8 cellular contexts compared by ENCODE assay signal in genomic region chr13:113724780-113725315, GRCh38. TPM values are rescaled to one million over a fixed set of nuclear protein-coding genes. Genes with fewer than 3 reads are reported as not detected.
DNase-seq lines count a peak whose midpoint lies in the region; ATAC-seq and TF ChIP-seq lines count a peak whose summit lies in the region.

No MANE protein-coding gene starts in this region.

- H3K36me3 ChIP-seq in heart left ventricle (no peaks in the 10 kb centered on the region), prostate gland (no peaks in the 10 kb centered on the region), upper lobe of right lung (no peaks in the 10 kb centered on the region)

- no peaks in the 10 kb centered on the region for H3K4me1 Mint-ChIP-seq in activated naive CD8-positive, alpha-beta T cell treated with anti-CD3 and anti-CD28 coated beads, Interleukin-2, amount 10 ng/mL, durations not matched to agents 7 days and 5 days

- POLR2A ChIA-PET in activated naive CD8-positive, alpha-beta T cell treated with anti-CD3 and anti-CD28 coated beads, Interleukin-2, amount 10 ng/mL, durations not matched to agents 7 days and 5 days (lab: Charles Lee): no interaction called here

- H3K27ac Mint-ChIP-seq in activated naive CD8-positive, alpha-beta T cell treated with anti-CD3 and anti-CD28 coated beads, Interleukin-2, amount 10 ng/mL, durations not matched to agents 7 days and 5 days: peak overlapping the region; percentile 72

- no peaks in the 10 kb centered on the region for H3K27me3 ChIP-seq in heart left ventricle
- peaks cover 3% of the 10 kb centered on the region for H3K27me3 ChIP-seq in prostate gland (replicated peaks; ENCODE audit: insufficient read depth)
- H3K27me3 ChIP-seq in upper lobe of right lung: no peaks in the 10 kb centered on the region

- TF ChIP-seq POLR2A in heart left ventricle (IDR thresholded peaks at IDR 0.05) (peak in 1 of 2 donors; percentile 36), prostate gland (IDR thresholded peaks at IDR 0.05) (no peak)

- H3K4me3 ChIP-seq in heart left ventricle (peak overlapping the region; percentile 2 to 75 (median 53)), prostate gland (peak overlapping the region; percentile 21 to 43), upper lobe of right lung (peak overlapping the region; percentile 48)

- peak overlapping the region; percentile 73 for H3K4me3 Mint-ChIP-seq in activated naive CD8-positive, alpha-beta T cell treated with anti-CD3 and anti-CD28 coated beads, Interleukin-2, amount 10 ng/mL, durations not matched to agents 7 days and 5 days

- TF ChIP-seq CTCF in heart left ventricle (IDR thresholded peaks at IDR 0.05): peak; percentile 76 to 91 (median 82)
- peak; percentile 64 to 91 (median 80) for TF ChIP-seq CTCF in prostate gland (IDR thresholded peaks at IDR 0.05)
- TF ChIP-seq CTCF in upper lobe of right lung (IDR thresholded peaks at IDR 0.05): peak; percentile 82

- H3K27ac ChIP-seq in heart left ventricle: peak overlapping the region in 11 of 12 donors; percentile 44 to 90 (median 82)
- peak overlapping the region in 1 of 2 donors; percentile 28 for H3K27ac ChIP-seq in prostate gland
- H3K27ac ChIP-seq in upper lobe of right lung: no peak overlapping the region

- ATAC-seq in GM19452 (IDR thresholded peaks at IDR 0.05; ENCODE audit: unreplicated experiment) (peak; percentile 80), heart left ventricle (peak; percentile 87 to 94 (median 90)), upper lobe of right lung (peak; percentile 97)
- ATAC-seq in activated naive CD8-positive, alpha-beta T cell treated with anti-CD3 and anti-CD28 coated beads, Interleukin-2, amount 10 ng/mL, durations not matched to agents 7 days and 5 days (ENCODE audit: low read depth): peak; percentile 95

- no peaks in the 10 kb centered on the region for H3K36me3 Mint-ChIP-seq in activated naive CD8-positive, alpha-beta T cell treated with anti-CD3 and anti-CD28 coated beads, Interleukin-2, amount 10 ng/mL, durations not matched to agents 7 days and 5 days

- no peaks in the 10 kb centered on the region for H3K9me3 Mint-ChIP-seq in activated naive CD8-positive, alpha-beta T cell treated with anti-CD3 and anti-CD28 coated beads, Interleukin-2, amount 10 ng/mL, durations not matched to agents 7 days and 5 days

- peaks cover 0 to 33% (median 4%) of the 10 kb centered on the region in 12 donors for H3K4me1 ChIP-seq in heart left ventricle
- H3K4me1 ChIP-seq in prostate gland (replicated peaks): no peaks in the 10 kb centered on the region
- H3K4me1 ChIP-seq in upper lobe of right lung: peaks cover 9% of the 10 kb centered on the region

- peak in 12 of 14 donors; percentile 22 to 90 (median 67) for DNase-seq in C1 segment of cervical spinal cord (lab: John Stamatoyannopoulos, UW)
- peak; percentile 47 for DNase-seq in HT-29 (ENCODE audit: low spot score)
- DNase-seq in SK-N-DZ (ENCODE audit: low spot score): peak; percentile 73
- DNase-seq in activated naive CD8-positive, alpha-beta T cell treated with anti-CD3 and anti-CD28 coated beads, Interleukin-2, amount 10 ng/mL, durations not matched to agents 7 days and 5 days: peak; percentile 91
- DNase-seq in heart left ventricle: peak; percentile 81 to 92 (median 83)
- peak; percentile 65 for DNase-seq in prostate gland (ENCODE audit: low spot score)
- DNase-seq in upper lobe of right lung: peak; percentile 90

- H3K9me3 ChIP-seq in heart left ventricle (no peaks in the 10 kb centered on the region), prostate gland (no peaks in the 10 kb centered on the region), upper lobe of right lung (no peaks in the 10 kb centered on the region)

- 1 to 3% (median 2%) methylated on average over 12 to 36 of the region's 36 CpGs for WGBS in heart left ventricle, 4 donors
- WGBS in prostate gland: under 1% methylated on average over 25 of the region's 36 CpGs

- H3K27me3 Mint-ChIP-seq in activated naive CD8-positive, alpha-beta T cell treated with anti-CD3 and anti-CD28 coated beads, Interleukin-2, amount 10 ng/mL, durations not matched to agents 7 days and 5 days: peaks cover 14% of the 10 kb centered on the region

- intact Hi-C loops in heart left ventricle (cut with DNase I): no loop called here
- intact Hi-C loops in prostate gland (cut with DNase I): no loop called here
- intact Hi-C loops in upper lobe of right lung (cut with DNase I): no loop called here

RNA-seq across cellular contexts. Expression of gene TMEM255B, which starts 34.2 kb away (rescaled TPM):
- total RNA-seq in HT-29 (2014; rRNA removed; shearing (Covaris generic)): 0.81 and 1.6 TPM in 2 replicates
- 0.05 TPM in 1 of 2 replicates, not detected in the other for polyA plus RNA-seq in SK-N-DZ (2014; cell fraction: cytosol; rRNA removed)
- polyA plus RNA-seq in SK-N-DZ (2014; cell fraction: nucleus; rRNA removed): not detected in 2 replicates
- total RNA-seq in activated naive CD8-positive, alpha-beta T cell treated with anti-CD3 and anti-CD28 coated beads, Interleukin-2, amount 10 ng/mL, durations not matched to agents 7 days and 5 days: 1 to 10 TPM; 1.4 to 1.6 TPM
- 10 to 100 TPM in 1 of 9 donors, 1 to 10 TPM in 8; 1.4 to 20.3 (median 4.4) TPM for total RNA-seq in heart left ventricle
- polyA plus RNA-seq in heart left ventricle: 1 to 10 TPM; 4.2 to 6.0 TPM
- 1 to 10 TPM in 1 of 2 donors, under 1 TPM in 1; 0.96 to 4.6 TPM for total RNA-seq in prostate gland
- 43.6 TPM for total RNA-seq in upper lobe of right lung

RNA-seq across cellular contexts. Expression of gene GRK1, which starts 57.8 kb away (rescaled TPM):
- total RNA-seq in HT-29 (2014; rRNA removed; shearing (Covaris generic)): 0.13 TPM in 1 of 2 replicates, not detected in the other
- polyA plus RNA-seq in SK-N-DZ (2014; cell fraction: cytosol; rRNA removed): not detected in 2 replicates
- polyA plus RNA-seq in SK-N-DZ (2014; cell fraction: nucleus; rRNA removed): not detected in 2 replicates
- not detected for total RNA-seq in activated naive CD8-positive, alpha-beta T cell treated with anti-CD3 and anti-CD28 coated beads, Interleukin-2, amount 10 ng/mL, durations not matched to agents 7 days and 5 days
- 1 to 10 TPM in 2 of 9 donors, under 1 TPM in 4, not detected in 3; 0.08 to 1.3 (median 0.18) TPM for total RNA-seq in heart left ventricle
- polyA plus RNA-seq in heart left ventricle: under 1 TPM; 0.08 to 0.15 TPM
- under 1 TPM in 1 of 2 donors, not detected in 1; 0.23 TPM for total RNA-seq in prostate gland
- 0.09 TPM for total RNA-seq in upper lobe of right lung
